8 cellular contexts compared by ENCODE assay signal in genomic region chr10:69392481-69393000, GRCh38. TPM values are rescaled to one million over a fixed set of nuclear protein-coding genes. Genes with fewer than 3 reads are reported as not detected.
DNase-seq lines count a peak whose midpoint lies in the region; ATAC-seq and TF ChIP-seq lines count a peak whose summit lies in the region.

No MANE protein-coding gene starts in this region.

- H3K27ac Mint-ChIP-seq in activated naive CD4-positive, alpha-beta T cell treated with anti-CD3 and anti-CD28 coated beads for 36 hours = peak overlapping the region; percentile 76

- peaks cover 17 to 97% (median 62%) of the 10 kb centered on the region in 4 donors for H3K36me3 ChIP-seq in upper lobe of left lung

- TF ChIP-seq CTCF in upper lobe of left lung (IDR thresholded peaks at IDR 0.05) = peak; percentile 91 to 98 (median 96)

- no peak for TF ChIP-seq EP300 in upper lobe of left lung (IDR thresholded peaks at IDR 0.05)

- DNase-seq in DMS53 (lab: John Stamatoyannopoulos, UW) = peak; percentile 93
- DNase-seq in LoVo (ENCODE audit: low spot score) = peak; percentile 78
- DNase-seq in SK-N-DZ (ENCODE audit: low spot score) = peak; percentile 75
- peak; percentile 92 for DNase-seq in activated naive CD4-positive, alpha-beta T cell treated with anti-CD3 and anti-CD28 coated beads for 36 hours
- peak; percentile 84 for DNase-seq in glomerular visceral epithelial cell (ENCODE audit: extremely low spot score)
- DNase-seq in pons (ENCODE audit: low spot score) = peak; percentile 73
- DNase-seq in upper lobe of left lung = peak in 1 of 2 donors; percentile 92

- H3K9me3 Mint-ChIP-seq in activated naive CD4-positive, alpha-beta T cell treated with anti-CD3 and anti-CD28 coated beads for 36 hours = no peaks in the 10 kb centered on the region

- WGBS in upper lobe of left lung, 2 donors = 13 to 20% methylated on average over 4 to 7 of the region's 7 CpGs

- peaks cover 25% of the 10 kb centered on the region for H3K36me3 Mint-ChIP-seq in activated naive CD4-positive, alpha-beta T cell treated with anti-CD3 and anti-CD28 coated beads for 36 hours (ENCODE audit: low read depth)

- TF ChIP-seq POLR2A in upper lobe of left lung (IDR thresholded peaks at IDR 0.05) = no peak

- intact Hi-C loops in activated naive CD4-positive, alpha-beta T cell treated with anti-CD3 and anti-CD28 coated beads for 36 hours (cut with micrococcal nuclease) = loop anchor here (1.0 to 5.0 kb wide), 6 partner anchors 75 to 435 kb away; partner anchors contain the start of gene DDX21

- H3K4me1 ChIP-seq in upper lobe of left lung = peaks cover 4 to 11% (median 5%) of the 10 kb centered on the region in 4 donors

- no peaks in the 10 kb centered on the region for H3K27me3 Mint-ChIP-seq in activated naive CD4-positive, alpha-beta T cell treated with anti-CD3 and anti-CD28 coated beads for 36 hours (ENCODE audit: low read depth)

- H3K4me1 Mint-ChIP-seq in activated naive CD4-positive, alpha-beta T cell treated with anti-CD3 and anti-CD28 coated beads for 36 hours (ENCODE audit: low read depth) = peaks cover 23% of the 10 kb centered on the region

- peak; percentile 83 for ATAC-seq in GM21619 (IDR thresholded peaks at IDR 0.05; ENCODE audit: unreplicated experiment)
- ATAC-seq in upper lobe of left lung (ENCODE audit: low FRiP score in 2 of 2) = peak; percentile 94

- no peaks in the 10 kb centered on the region for H3K27me3 ChIP-seq in upper lobe of left lung

- peak overlapping the region in 2 of 4 donors; percentile 54 for H3K27ac ChIP-seq in upper lobe of left lung

- no peaks in the 10 kb centered on the region for H3K9me3 ChIP-seq in upper lobe of left lung

- no peak overlapping the region for H3K4me3 ChIP-seq in upper lobe of left lung

- CTCF ChIA-PET in activated naive CD4-positive, alpha-beta T cell treated with anti-CD3 and anti-CD28 coated beads for 36 hours (lab: Charles Lee) = interaction anchor here (0.5 to 3.0 kb wide), 15 partner anchors 10 to 424 kb away, joined by 3 to 33 read pairs (median 4); no protein-coding TSS in a partner anchor

- no peak overlapping the region for H3K4me3 Mint-ChIP-seq in activated naive CD4-positive, alpha-beta T cell treated with anti-CD3 and anti-CD28 coated beads for 36 hours

RNA-seq across cellular contexts. Expression of gene TACR2, which starts 24.2 kb away (rescaled TPM):
- 0.07 TPM in 1 of 2 replicates, not detected in the other for polyA plus RNA-seq in SK-N-DZ (2014; cell fraction: cytosol; rRNA removed)
- polyA plus RNA-seq in SK-N-DZ (2014; cell fraction: nucleus; rRNA removed) = not detected in 2 replicates
- not detected for total RNA-seq in activated naive CD4-positive, alpha-beta T cell treated with anti-CD3 and anti-CD28 coated beads for 36 hours
- total RNA-seq in upper lobe of left lung = 1 to 10 TPM in 2 of 6 donors, under 1 TPM in 1, not detected in 3; 0.94 to 1.4 (median 1.2) TPM

RNA-seq across cellular contexts. Expression of gene TSPAN15, which starts 58.7 kb away (rescaled TPM):
- 13.8 and 19.9 TPM in 2 replicates for polyA plus RNA-seq in SK-N-DZ (2014; cell fraction: cytosol; rRNA removed)
- polyA plus RNA-seq in SK-N-DZ (2014; cell fraction: nucleus; rRNA removed) = 10.6 and 17.6 TPM in 2 replicates
- 1 to 10 TPM in 1 of 2 experiments, under 1 TPM in 1; 0.72 to 1.1 TPM for total RNA-seq in activated naive CD4-positive, alpha-beta T cell treated with anti-CD3 and anti-CD28 coated beads for 36 hours
- 10 to 100 TPM; 19.9 to 69.5 (median 63.0) TPM for total RNA-seq in upper lobe of left lung

Comparison
In these comparisons a context has a peak if more than half of its experiments do, and no peak if none do; other contexts are left out.
1. RNA of gene TSPAN15, which starts 58.7 kb away (total RNA-seq): 19.9 to 69.5 TPM in upper lobe of left lung; 0.72 to 1.1 TPM in activated naive CD4-positive, alpha-beta T cell treated with anti-CD3 and anti-CD28 coated beads for 36 hours; every median in the first group is over 10 times any median in the second.